ENCODE assay signal across 1 cellular context in the genomic region with DNA sequence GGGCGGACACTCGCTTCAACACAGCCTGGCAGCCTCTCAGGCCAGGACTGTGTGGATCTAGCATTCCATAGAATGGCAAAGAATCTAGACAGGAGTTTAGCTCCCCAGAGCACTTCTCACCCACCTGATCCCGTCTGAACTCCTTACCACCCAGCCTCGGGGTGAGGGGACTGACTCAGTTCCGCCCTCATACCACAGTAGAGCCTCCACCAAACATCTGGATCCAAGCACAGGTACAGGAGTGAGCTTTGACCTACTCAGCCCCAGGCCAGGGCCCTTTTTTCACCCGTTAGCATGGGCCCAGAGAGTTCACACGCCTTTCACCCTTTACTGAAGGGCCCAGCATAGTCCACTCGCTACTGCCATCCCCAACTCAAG.
TF ChIP-seq lines count a peak whose summit lies in the region.

No MANE protein-coding gene starts in this region.

TF ChIP-seq in HepG2, 621 proteins besides CTCF, POLR2A, EP300 and RAD21 (continued from another document and continues in another):
- no peak for TF ChIP-seq STAT6 (CRISPR knock-in tag; IDR thresholded peaks at IDR 0.05; ENCODE audit: borderline replicate concordance)
- no peak for TF ChIP-seq ZNF576 (CRISPR knock-in tag; IDR thresholded peaks at IDR 0.05)
- no peak for TF ChIP-seq ZNF569 (CRISPR knock-in tag; IDR thresholded peaks at IDR 0.05; ENCODE audit: borderline replicate concordance)
- no peak for TF ChIP-seq CAMTA2 (CRISPR knock-in tag; IDR thresholded peaks at IDR 0.05; ENCODE audit: borderline replicate concordance)
- no peak for TF ChIP-seq HDAC6 (IDR thresholded peaks at IDR 0.05; ENCODE audit: low read depth, low read length)
- TF ChIP-seq KLF6 (CRISPR knock-in tag; IDR thresholded peaks at IDR 0.05): no peak
- no peak for TF ChIP-seq GLI4 (CRISPR knock-in tag; IDR thresholded peaks at IDR 0.05; ENCODE audit: borderline replicate concordance)
- TF ChIP-seq BCL6 (CRISPR knock-in tag; IDR thresholded peaks at IDR 0.05): no peak
- no peak; the same call in 1 of the 2 replicates for TF ChIP-seq ZNF678 (CRISPR knock-in tag; IDR thresholded peaks at IDR 0.05)
- TF ChIP-seq, protein P1, sequence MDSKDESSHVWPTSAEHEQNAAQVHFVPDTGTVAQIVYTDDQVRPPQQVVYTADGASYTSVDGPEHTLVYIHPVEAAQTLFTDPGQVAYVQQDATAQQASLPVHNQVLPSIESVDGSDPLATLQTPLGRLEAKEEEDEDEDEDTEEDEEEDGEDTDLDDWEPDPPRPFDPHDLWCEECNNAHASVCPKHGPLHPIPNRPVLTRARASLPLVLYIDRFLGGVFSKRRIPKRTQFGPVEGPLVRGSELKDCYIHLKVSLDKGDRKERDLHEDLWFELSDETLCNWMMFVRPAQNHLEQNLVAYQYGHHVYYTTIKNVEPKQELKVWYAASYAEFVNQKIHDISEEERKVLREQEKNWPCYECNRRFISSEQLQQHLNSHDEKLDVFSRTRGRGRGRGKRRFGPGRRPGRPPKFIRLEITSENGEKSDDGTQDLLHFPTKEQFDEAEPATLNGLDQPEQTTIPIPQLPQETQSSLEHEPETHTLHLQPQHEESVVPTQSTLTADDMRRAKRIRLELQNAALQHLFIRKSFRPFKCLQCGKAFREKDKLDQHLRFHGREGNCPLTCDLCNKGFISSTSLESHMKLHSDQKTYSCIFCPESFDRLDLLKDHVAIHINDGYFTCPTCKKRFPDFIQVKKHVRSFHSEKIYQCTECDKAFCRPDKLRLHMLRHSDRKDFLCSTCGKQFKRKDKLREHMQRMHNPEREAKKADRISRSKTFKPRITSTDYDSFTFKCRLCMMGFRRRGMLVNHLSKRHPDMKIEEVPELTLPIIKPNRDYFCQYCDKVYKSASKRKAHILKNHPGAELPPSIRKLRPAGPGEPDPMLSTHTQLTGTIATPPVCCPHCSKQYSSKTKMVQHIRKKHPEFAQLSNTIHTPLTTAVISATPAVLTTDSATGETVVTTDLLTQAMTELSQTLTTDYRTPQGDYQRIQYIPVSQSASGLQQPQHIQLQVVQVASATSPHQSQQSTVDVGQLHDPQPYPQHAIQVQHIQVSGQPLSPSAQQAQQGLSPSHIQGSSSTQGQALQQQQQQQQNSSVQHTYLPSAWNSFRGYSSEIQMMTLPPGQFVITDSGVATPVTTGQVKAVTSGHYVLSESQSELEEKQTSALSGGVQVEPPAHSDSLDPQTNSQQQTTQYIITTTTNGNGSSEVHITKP (CRISPR knock-in tag; IDR thresholded peaks at IDR 0.05; ENCODE audit: low read depth): no peak
- TF ChIP-seq ZNF557 (CRISPR knock-in tag; IDR thresholded peaks at IDR 0.05): peak; percentile 68; the same call in 1 of the 2 replicates
- no peak for TF ChIP-seq SKI (IDR thresholded peaks at IDR 0.05; ENCODE audit: partially characterized antibody)
- TF ChIP-seq ZNF597 (CRISPR knock-in tag; IDR thresholded peaks at IDR 0.05): no peak
- no peak for TF ChIP-seq TCF12 (IDR thresholded peaks at IDR 0.05)
- TF ChIP-seq TCF12 (CRISPR knock-in tag; IDR thresholded peaks at IDR 0.05): peak; percentile 45; the same call in 1 of the 2 replicates
- no peak for TF ChIP-seq TEF (CRISPR knock-in tag; IDR thresholded peaks at IDR 0.05)
- TF ChIP-seq ZFP37 (CRISPR knock-in tag; IDR thresholded peaks at IDR 0.05; ENCODE audit: borderline replicate concordance): peak; percentile 66; the same call in 1 of the 2 replicates
- TF ChIP-seq, protein P2, sequence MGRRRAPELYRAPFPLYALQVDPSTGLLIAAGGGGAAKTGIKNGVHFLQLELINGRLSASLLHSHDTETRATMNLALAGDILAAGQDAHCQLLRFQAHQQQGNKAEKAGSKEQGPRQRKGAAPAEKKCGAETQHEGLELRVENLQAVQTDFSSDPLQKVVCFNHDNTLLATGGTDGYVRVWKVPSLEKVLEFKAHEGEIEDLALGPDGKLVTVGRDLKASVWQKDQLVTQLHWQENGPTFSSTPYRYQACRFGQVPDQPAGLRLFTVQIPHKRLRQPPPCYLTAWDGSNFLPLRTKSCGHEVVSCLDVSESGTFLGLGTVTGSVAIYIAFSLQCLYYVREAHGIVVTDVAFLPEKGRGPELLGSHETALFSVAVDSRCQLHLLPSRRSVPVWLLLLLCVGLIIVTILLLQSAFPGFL (CRISPR knock-in tag; IDR thresholded peaks at IDR 0.05): no peak
- TF ChIP-seq HNRNPLL (IDR thresholded peaks at IDR 0.05; ENCODE audit: low read depth, low read length, poor library complexity, severe bottlenecking): no peak
- no peak for TF ChIP-seq ZNF781 (CRISPR knock-in tag; IDR thresholded peaks at IDR 0.05; ENCODE audit: borderline replicate concordance, not compliant biosample characterization)
- TF ChIP-seq ATF7-NPFF (CRISPR knock-in tag; IDR thresholded peaks at IDR 0.05; ENCODE audit: low read depth): no peak
- 0 out of 2 replicates have a peak, but pooled peaks have one; percentile 1 for TF ChIP-seq ZNF552 (CRISPR knock-in tag; IDR thresholded peaks at IDR 0.05; ENCODE audit: borderline replicate concordance)
- no peak for TF ChIP-seq THAP11 (CRISPR knock-in tag; IDR thresholded peaks at IDR 0.05)
- TF ChIP-seq ZNF784 (CRISPR knock-in tag; IDR thresholded peaks at IDR 0.05; ENCODE audit: borderline replicate concordance): no peak
- TF ChIP-seq, protein P3, sequence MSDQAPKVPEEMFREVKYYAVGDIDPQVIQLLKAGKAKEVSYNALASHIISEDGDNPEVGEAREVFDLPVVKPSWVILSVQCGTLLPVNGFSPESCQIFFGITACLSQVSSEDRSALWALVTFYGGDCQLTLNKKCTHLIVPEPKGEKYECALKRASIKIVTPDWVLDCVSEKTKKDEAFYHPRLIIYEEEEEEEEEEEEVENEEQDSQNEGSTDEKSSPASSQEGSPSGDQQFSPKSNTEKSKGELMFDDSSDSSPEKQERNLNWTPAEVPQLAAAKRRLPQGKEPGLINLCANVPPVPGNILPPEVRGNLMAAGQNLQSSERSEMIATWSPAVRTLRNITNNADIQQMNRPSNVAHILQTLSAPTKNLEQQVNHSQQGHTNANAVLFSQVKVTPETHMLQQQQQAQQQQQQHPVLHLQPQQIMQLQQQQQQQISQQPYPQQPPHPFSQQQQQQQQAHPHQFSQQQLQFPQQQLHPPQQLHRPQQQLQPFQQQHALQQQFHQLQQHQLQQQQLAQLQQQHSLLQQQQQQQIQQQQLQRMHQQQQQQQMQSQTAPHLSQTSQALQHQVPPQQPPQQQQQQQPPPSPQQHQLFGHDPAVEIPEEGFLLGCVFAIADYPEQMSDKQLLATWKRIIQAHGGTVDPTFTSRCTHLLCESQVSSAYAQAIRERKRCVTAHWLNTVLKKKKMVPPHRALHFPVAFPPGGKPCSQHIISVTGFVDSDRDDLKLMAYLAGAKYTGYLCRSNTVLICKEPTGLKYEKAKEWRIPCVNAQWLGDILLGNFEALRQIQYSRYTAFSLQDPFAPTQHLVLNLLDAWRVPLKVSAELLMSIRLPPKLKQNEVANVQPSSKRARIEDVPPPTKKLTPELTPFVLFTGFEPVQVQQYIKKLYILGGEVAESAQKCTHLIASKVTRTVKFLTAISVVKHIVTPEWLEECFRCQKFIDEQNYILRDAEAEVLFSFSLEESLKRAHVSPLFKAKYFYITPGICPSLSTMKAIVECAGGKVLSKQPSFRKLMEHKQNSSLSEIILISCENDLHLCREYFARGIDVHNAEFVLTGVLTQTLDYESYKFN (CRISPR knock-in tag; conservative IDR thresholded peaks at IDR 0.05): no peak
- TF ChIP-seq, protein P4, sequence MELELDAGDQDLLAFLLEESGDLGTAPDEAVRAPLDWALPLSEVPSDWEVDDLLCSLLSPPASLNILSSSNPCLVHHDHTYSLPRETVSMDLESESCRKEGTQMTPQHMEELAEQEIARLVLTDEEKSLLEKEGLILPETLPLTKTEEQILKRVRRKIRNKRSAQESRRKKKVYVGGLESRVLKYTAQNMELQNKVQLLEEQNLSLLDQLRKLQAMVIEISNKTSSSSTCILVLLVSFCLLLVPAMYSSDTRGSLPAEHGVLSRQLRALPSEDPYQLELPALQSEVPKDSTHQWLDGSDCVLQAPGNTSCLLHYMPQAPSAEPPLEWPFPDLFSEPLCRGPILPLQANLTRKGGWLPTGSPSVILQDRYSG (CRISPR knock-in tag; IDR thresholded peaks at IDR 0.05): no peak
- TF ChIP-seq KDM2A (CRISPR knock-in tag; IDR thresholded peaks at IDR 0.05; ENCODE audit: borderline replicate concordance, low read depth): no peak
- TF ChIP-seq ZNF841 (CRISPR knock-in tag; IDR thresholded peaks at IDR 0.05; ENCODE audit: borderline replicate concordance): no peak
- TF ChIP-seq ZFP91 (CRISPR knock-in tag; IDR thresholded peaks at IDR 0.05; ENCODE audit: borderline replicate concordance): no peak; the same call in 1 of the 2 replicates
- TF ChIP-seq ISX (CRISPR knock-in tag; conservative IDR thresholded peaks at IDR 0.05): no peak
- TF ChIP-seq RFX1 (IDR thresholded peaks at IDR 0.05): no peak
- TF ChIP-seq ZNF549 (CRISPR knock-in tag; IDR thresholded peaks at IDR 0.05): no peak
